1 cellular context compared by ENCODE assay signal in the genomic region with DNA sequence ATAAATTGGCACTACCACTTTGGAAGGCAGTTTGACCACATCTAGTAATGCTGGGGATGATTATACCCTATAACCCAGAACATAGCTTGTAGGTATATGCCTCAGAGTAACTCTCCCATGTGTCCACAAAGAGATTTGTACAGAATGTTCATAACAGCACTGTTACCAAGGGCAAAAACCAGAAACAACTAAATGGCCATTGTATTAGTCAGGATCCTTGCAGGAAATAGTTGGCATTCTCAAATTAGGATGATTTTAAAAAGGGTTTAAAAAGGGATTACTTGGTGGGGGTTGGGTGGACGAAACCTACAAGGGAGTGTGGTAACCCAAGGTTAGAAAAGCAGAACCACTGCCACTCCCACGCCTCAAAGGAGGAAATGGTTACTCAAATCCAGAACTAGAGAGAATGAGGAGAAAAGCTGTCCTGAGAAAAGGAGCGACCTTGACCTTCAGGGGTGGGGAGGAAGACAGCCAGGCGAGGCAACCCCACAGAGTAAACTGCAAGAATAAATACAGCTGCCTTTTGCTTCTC.
TF ChIP-seq lines count a peak whose summit lies in the region.

No MANE protein-coding gene starts in this region.

TF ChIP-seq in H1, 55 proteins besides CTCF, POLR2A, EP300 and RAD21 (continued from another document):
- no peak for TF ChIP-seq CTBP2 (IDR thresholded peaks at IDR 0.05; ENCODE audit: borderline replicate concordance, insufficient read depth, insufficient read length, low read length)
- TF ChIP-seq JUN (IDR thresholded peaks at IDR 0.05; ENCODE audit: low read depth, low read length), result no peak
- TF ChIP-seq, protein P1, sequence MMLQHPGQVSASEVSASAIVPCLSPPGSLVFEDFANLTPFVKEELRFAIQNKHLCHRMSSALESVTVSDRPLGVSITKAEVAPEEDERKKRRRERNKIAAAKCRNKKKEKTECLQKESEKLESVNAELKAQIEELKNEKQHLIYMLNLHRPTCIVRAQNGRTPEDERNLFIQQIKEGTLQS (IDR thresholded peaks at IDR 0.05; ENCODE audit: insufficient read depth, low read depth, low read length), result no peak
- TF ChIP-seq TCF12 (IDR thresholded peaks at IDR 0.05; ENCODE audit: low read depth, low read length), result no peak
- no peak for TF ChIP-seq RBBP5 (IDR thresholded peaks at IDR 0.05; ENCODE audit: borderline replicate concordance, low read depth, low read length)
- TF ChIP-seq EGR1 (IDR thresholded peaks at IDR 0.05; ENCODE audit: borderline replicate concordance, low read depth, low read length), result no peak
